Comparison of ENCODE assay signal across 1 cellular context in genomic region chr10:34758447-34758996, GRCh38.
TF ChIP-seq lines count a peak whose summit lies in the region.

No MANE protein-coding gene starts in this region.

TF ChIP-seq in SK-N-SH, 30 proteins besides CTCF, POLR2A, EP300 and RAD21 (continued from another document):
- TF ChIP-seq PBX3 (IDR thresholded peaks at IDR 0.05) (peak; percentile 85), TCF12 (IDR thresholded peaks at IDR 0.05) (peak; percentile 79), SIN3A (IDR thresholded peaks at IDR 0.05; ENCODE audit: borderline replicate concordance, low read depth, low read length) (0 out of 2 replicates have a peak, but pooled peaks have one; percentile 22), FOSL2 (IDR thresholded peaks at IDR 0.05; ENCODE audit: borderline replicate concordance, low read depth) (peak; percentile 93), ELF1 (IDR thresholded peaks at IDR 0.05) (no peak)
